ENCODE assay signal across 28 cellular contexts in the genomic region with DNA sequence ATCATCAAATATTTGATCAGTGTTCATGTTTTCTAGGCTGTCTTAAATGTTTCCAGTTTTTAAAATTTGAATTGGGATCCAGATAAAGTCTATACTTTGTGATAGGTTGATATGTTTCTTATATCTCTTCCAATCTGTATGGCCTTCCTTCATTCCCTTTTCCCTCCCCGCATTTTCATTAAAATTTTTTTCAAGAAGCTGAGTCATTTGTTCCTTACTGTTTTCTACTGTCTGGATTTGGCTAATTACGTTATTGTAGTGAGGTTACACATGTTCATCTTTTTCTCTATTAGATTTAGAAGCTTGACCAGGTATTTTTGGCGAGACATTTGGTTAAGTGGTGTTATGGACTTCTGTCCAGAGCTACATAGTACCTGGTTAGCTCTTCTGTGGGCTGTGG.
"Had no signal": no experiment of that assay in that cellular context is flagged by ENCODE, and none has a peak within 500 bp of the region (broad histone marks: within the 10 kb centered on the region; RNA-seq: fewer than 3 reads in every experiment).

No MANE protein-coding gene starts in this region.

- ATAC-seq: activated CD8-positive, alpha-beta T cell treated with anti-CD3 and anti-CD28 coated beads for 36 hours; activated T-cell treated with anti-CD3 and anti-CD28 coated beads, Interleukin-2, amount 50 U/mL, for 72 hours; Panc1; Right ventricle myocardium inferior; T-helper 17 cell; WTC11 had no signal

- H3K4me3 Mint-ChIP-seq: activated CD8-positive, alpha-beta T cell treated with anti-CD3 and anti-CD28 coated beads for 36 hours; activated T-cell treated with anti-CD3 and anti-CD28 coated beads, Interleukin-2, amount 50 U/mL, for 72 hours; T-helper 17 cell; WTC11 had no signal

- H3K4me1 Mint-ChIP-seq: WTC11 had no signal

- H3K27ac Mint-ChIP-seq: T-helper 17 cell, WTC11 had no signal

- H3K27me3 Mint-ChIP-seq: activated CD8-positive, alpha-beta T cell treated with anti-CD3 and anti-CD28 coated beads for 36 hours; T-helper 17 cell had no signal

- DNase-seq: activated CD4-positive, CD25-positive, alpha-beta regulatory T cell treated with anti-CD3 and anti-CD28 coated beads, Interleukin-2, amount 50 U/mL, for 72 hours; activated CD8-positive, alpha-beta memory T cell treated with anti-CD3 and anti-CD28 coated beads, Interleukin-2, amount 50 U/mL, for 4 hours; activated CD8-positive, alpha-beta T cell treated with anti-CD3 and anti-CD28 coated beads for 36 hours; activated gamma-delta T cell treated with Interleukin-2 at 50 U/mL for 16 hours; activated naive CD4-positive, alpha-beta T cell treated with anti-CD3 and anti-CD28 coated beads, Interleukin-2, amount 50 U/mL, for 16 hours; activated T-cell treated with anti-CD3 and anti-CD28 coated beads, Interleukin-2, amount 50 U/mL, for 72 hours; amygdala; caudate nucleus; IMR-90; KG1; NCI-H1092 treated with DMSO at 0.1 percent for 48 hours; NCI-H1417 treated with DMSO at 0.1 percent for 48 hours; NCI-H1694; NCI-H2029; NCI-H2107; NCI-H345; NCI-H510A; NCI-H526 treated with DMSO at 0.1 percent for 48 hours; NCI-H82; NK-92 treated with Interleukin-12 subunit alpha and Interleukin-12 subunit beta, amount 100 ng/mL, for 24 hours; OCI-M1; RPMI8226; T-helper 17 cell; T-helper 9 cell had no signal

- H3K9me3 Mint-ChIP-seq: activated CD8-positive, alpha-beta T cell treated with anti-CD3 and anti-CD28 coated beads for 36 hours; activated T-cell treated with anti-CD3 and anti-CD28 coated beads, Interleukin-2, amount 50 U/mL, for 72 hours; activated T-helper 2 cell treated with anti-CD3 and anti-CD28 coated beads, Interferon-gamma antibody, Interleukin-2, Interleukin-4, amounts not matched to agents 10 μg/mL and 5 μg/mL and 100 μg/mL, durations not matched to agents 14 hours and 24 hours and 36 hours; WTC11 had no signal
